In genomic region chr2:45007356-45007755, GRCh38 we compare ENCODE assay signal across 2 cellular contexts.
TF ChIP-seq lines count a peak whose summit lies in the region.

No MANE protein-coding gene starts in this region.

TF ChIP-seq in SK-N-SH, 30 proteins besides CTCF, POLR2A, EP300 and RAD21 (continued from another document):
- no peak for TF ChIP-seq ZBTB33 (IDR thresholded peaks at IDR 0.05; ENCODE audit: borderline replicate concordance, low read depth)
- no peak for TF ChIP-seq TAF1 (IDR thresholded peaks at IDR 0.05; ENCODE audit: borderline replicate concordance, low read depth, low read length)
- no peak for TF ChIP-seq POLR2AphosphoS5 (IDR thresholded peaks at IDR 0.05; ENCODE audit: low read depth, low read length)

TF ChIP-seq in SK-N-SH treated with all-trans-retinoic acid at 6 μM for 48 hours, 23 proteins besides CTCF, POLR2A, EP300 and RAD21 (continued from another document):
- no peak for TF ChIP-seq CSRNP3 (CRISPR knock-in tag; IDR thresholded peaks at IDR 0.05)
- TF ChIP-seq ZC3H10 (CRISPR knock-in tag; IDR thresholded peaks at IDR 0.05): no peak
- TF ChIP-seq PATZ1 (CRISPR knock-in tag; IDR thresholded peaks at IDR 0.05; ENCODE audit: borderline replicate concordance): no peak
- no peak for TF ChIP-seq PPARA (CRISPR knock-in tag; IDR thresholded peaks at IDR 0.05; ENCODE audit: borderline replicate concordance)
- TF ChIP-seq TCF4 (CRISPR knock-in tag; IDR thresholded peaks at IDR 0.05; ENCODE audit: borderline replicate concordance): no peak
- no peak for TF ChIP-seq RARB (CRISPR knock-in tag; IDR thresholded peaks at IDR 0.05)
- TF ChIP-seq GLIS3 (CRISPR knock-in tag; IDR thresholded peaks at IDR 0.05): no peak
- TF ChIP-seq ZNF8 (CRISPR knock-in tag; IDR thresholded peaks at IDR 0.05): no peak
- TF ChIP-seq ZFP3 (CRISPR knock-in tag; IDR thresholded peaks at IDR 0.05): no peak
